Comparison of ENCODE assay signal across 25 cellular contexts in genomic region chr2:86488561-86489250, GRCh38. TPM values are rescaled to one million over a fixed set of nuclear protein-coding genes. Genes with fewer than 3 reads are reported as not detected.
DNase-seq lines count a peak whose midpoint lies in the region; ATAC-seq and TF ChIP-seq lines count a peak whose summit lies in the region.
"Had no signal": no experiment of that assay in that cellular context is flagged by ENCODE, and none has a peak within 500 bp of the region (broad histone marks: within the 10 kb centered on the region; RNA-seq: fewer than 3 reads in every experiment).

No MANE protein-coding gene starts in this region.

- H3K36me3 Mint-ChIP-seq in mesothelial cell of epicardium: peaks cover 75% of the 10 kb centered on the region

- H3K36me3 ChIP-seq in left ventricle myocardium inferior: peaks cover 100% of the 10 kb centered on the region

- H3K27ac Mint-ChIP-seq in mesothelial cell of epicardium: peak overlapping the region; percentile 49

- no peaks in the 10 kb centered on the region for H3K9me3 Mint-ChIP-seq in mesothelial cell of epicardium
- H3K9me3 Mint-ChIP-seq: H9 had no signal

- H3K27me3 Mint-ChIP-seq in mesothelial cell of epicardium (ENCODE audit: low read depth): no peaks in the 10 kb centered on the region

- H3K27ac ChIP-seq in left ventricle myocardium inferior (replicated peaks): peak overlapping the region; percentile 9
- H3K27ac ChIP-seq in caudate nucleus (ENCODE audit: low read depth, low read length): peak overlapping the region; percentile 69
- H3K27ac ChIP-seq: prostate gland had no signal

- intact Hi-C loops in left ventricle myocardium inferior (cut with micrococcal nuclease): no loop called here
- intact Hi-C loops in left cardiac atrium (cut with DNase I): no loop called here

- DNase-seq in left ventricle myocardium inferior (no peak), left cardiac atrium (no peak), caudate nucleus (lab: John Stamatoyannopoulos, UW) (peak in 1 of 61 donors; percentile 31), mesothelial cell of epicardium (ENCODE audit: low spot score in 2 of 2, unreplicated experiment in 2 of 2) (no peak), islet precursor cell (no peak), SIG-M5 treated with dmso at 0.1 percent for 504 hours (lab: John Stamatoyannopoulos, UW; ENCODE audit: unreplicated experiment) (no peak)
- DNase-seq: ACHN; activated CD4-positive, CD25-positive, alpha-beta regulatory T cell treated with anti-CD3 and anti-CD28 coated beads, Interleukin-2, amount 50 U/mL, for 72 hours; activated CD8-positive, alpha-beta memory T cell treated with anti-CD3 and anti-CD28 coated beads for 24 hours; activated naive CD4-positive, alpha-beta T cell; activated T-cell treated with anti-CD3 and anti-CD28 coated beads, Interleukin-2, amount 50 U/mL, for 1 hour; effector CD8-positive, alpha-beta T cell; EL; gastrocnemius medialis; H9; hypothalamus; NCI-H2171; NCI-H524 treated with DMSO at 0.1 percent for 48 hours; NK-92 treated with Interleukin-12 subunit alpha and Interleukin-12 subunit beta, amount 100 ng/mL, for 24 hours; SHP77 treated with DMSO at 0.1 percent for 48 hours; substantia nigra; SW 1271 had no signal

- H3K4me1 ChIP-seq in left ventricle myocardium inferior: peaks cover 44% of the 10 kb centered on the region
- H3K4me1 ChIP-seq: prostate gland had no signal

- peaks cover 25% of the 10 kb centered on the region for H3K4me1 Mint-ChIP-seq in mesothelial cell of epicardium
- H3K4me1 Mint-ChIP-seq: H9 had no signal

- H3K27me3 ChIP-seq in left ventricle myocardium inferior (ENCODE audit: low read depth): no peaks in the 10 kb centered on the region
- H3K27me3 ChIP-seq: gastrocnemius medialis had no signal

- H3K4me3 Mint-ChIP-seq in mesothelial cell of epicardium: no peak overlapping the region
- H3K4me3 Mint-ChIP-seq: H9 had no signal

- TF ChIP-seq CTCF in left ventricle myocardium inferior (IDR thresholded peaks at IDR 0.05; ENCODE audit: borderline replicate concordance) (no peak), mesothelial cell of epicardium (IDR thresholded peaks at IDR 0.05; ENCODE audit: unreplicated experiment) (no peak)

- no peaks in the 10 kb centered on the region for H3K9me3 ChIP-seq in left ventricle myocardium inferior (replicated peaks)
- H3K9me3 ChIP-seq: gastrocnemius medialis, prostate gland had no signal

- no peak overlapping the region for H3K4me3 ChIP-seq in left ventricle myocardium inferior
- H3K4me3 ChIP-seq: gastrocnemius medialis, prostate gland had no signal

- ATAC-seq in left cardiac atrium: no peak
- ATAC-seq in HG02588 (IDR thresholded peaks at IDR 0.05; ENCODE audit: unreplicated experiment): no peak
- ATAC-seq: gastrocnemius medialis, Panc1 had no signal

RNA-seq across cellular contexts. Expression of gene KDM3A, which starts 47.5 kb away (rescaled TPM):
- total RNA-seq in left ventricle myocardium inferior: 36.2 TPM
- total RNA-seq in left cardiac atrium: 10 to 100 TPM; 35.5 to 45.9 TPM
- total RNA-seq in mesothelial cell of epicardium: 103 to 113 TPM (median 108 TPM) in 3 replicates
